ENCODE assay signal across 26 cellular contexts in the genomic region with DNA sequence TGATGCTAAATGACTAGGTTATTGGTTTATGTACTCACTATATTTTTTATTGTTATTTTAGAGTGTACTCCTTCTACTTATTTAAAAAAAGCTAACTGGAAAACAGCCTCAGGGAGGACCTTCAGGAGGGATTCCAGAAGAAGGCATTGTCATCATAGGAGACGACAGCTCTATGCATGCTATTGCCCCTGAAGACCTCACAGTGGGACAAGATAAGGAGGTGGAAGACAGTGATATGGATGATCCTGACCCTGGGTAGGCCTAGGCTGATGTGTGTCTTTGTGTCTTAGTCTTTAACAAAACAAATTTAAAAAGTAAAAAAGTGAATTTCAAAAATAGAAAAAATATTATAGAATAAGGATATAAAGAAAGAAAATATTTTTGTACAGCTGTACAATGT.
"Had no signal": no experiment of that assay in that cellular context is flagged by ENCODE, and none has a peak within 500 bp of the region (broad histone marks: within the 10 kb centered on the region; RNA-seq: fewer than 3 reads in every experiment).

No MANE protein-coding gene starts in this region.

- H3K27ac ChIP-seq: neural progenitor cell, ovary, parathyroid adenoma, psoas muscle, right lobe of liver, sigmoid colon, stomach, thoracic aorta, thyroid gland, upper lobe of left lung, vagina had no signal

- H3K36me3 Mint-ChIP-seq: stimulated activated effector memory CD8-positive, alpha-beta T cell treated with anti-CD3 and anti-CD28 coated beads, Interleukin-12 subunit alpha, Interleukin-12 subunit beta, amount 100 ng/mL, for 72 hours; stimulated activated naive B cell treated with anti-CD40 and anti-IgM and Interleukin-4, amounts not matched to agents 10 μg/mL and 1 μg/mL and 100 μg/mL, for 72 hours had no signal

- H3K4me1 ChIP-seq: parathyroid adenoma, right lobe of liver, sigmoid colon, stomach, thyroid gland, vagina had no signal

- H3K9ac ChIP-seq: neural progenitor cell, parathyroid adenoma had no signal

- DNase-seq: occipital lobe; ovary; posterior cingulate gyrus; psoas muscle; right cardiac atrium; right lobe of liver; sigmoid colon; small intestine; stimulated activated CD4-positive, alpha-beta T cell treated with anti-CD3 and anti-CD28 coated beads, Interleukin-15, amount 100 ng/mL, for 24 hours; stimulated activated CD4-positive, alpha-beta T cell treated with anti-CD3 and anti-CD28 coated beads, Interleukin-2, amount 100 ng/mL, for 24 hours; stimulated activated CD4-positive, alpha-beta T cell treated with anti-CD3 and anti-CD28 coated beads, Interleukin-2, amount 100 ng/mL, for 48 hours; stimulated activated CD4-positive, alpha-beta T cell treated with anti-CD3 and anti-CD28 coated beads, Interleukin-4, amount 100 ng/mL, for 24 hours; stimulated activated naive CD4-positive, alpha-beta T cell treated with Interleukin-2 at 50 U/mL for 16 hours; stomach; thyroid gland; upper lobe of left lung had no signal

- H3K4me2 ChIP-seq: neural progenitor cell had no signal

- H3K4me3 Mint-ChIP-seq: nephron; neural progenitor cell; stimulated activated effector memory CD8-positive, alpha-beta T cell treated with anti-CD3 and anti-CD28 coated beads, Interleukin-12 subunit alpha, Interleukin-12 subunit beta, amount 100 ng/mL, for 72 hours; stimulated activated naive B cell treated with anti-CD40 and anti-IgM and Interleukin-4, amounts not matched to agents 10 μg/mL and 1 μg/mL and 100 μg/mL, for 72 hours; stimulated activated naive CD8-positive, alpha-beta T cell treated with anti-CD3 and anti-CD28 coated beads, Interleukin-15, Interleukin-2, amounts not matched to agents 100 ng/mL and 50 ng/mL, for 24 hours had no signal

- H3K4me3 ChIP-seq: neural progenitor cell, ovary, psoas muscle, right lobe of liver, sigmoid colon, stomach, thoracic aorta, thyroid gland, tibial nerve, upper lobe of left lung, vagina had no signal

- H3K27ac Mint-ChIP-seq: nephron; neural progenitor cell; progenitor cell of endocrine pancreas; stimulated activated effector memory CD8-positive, alpha-beta T cell treated with anti-CD3 and anti-CD28 coated beads, Interleukin-12 subunit alpha, Interleukin-12 subunit beta, amount 100 ng/mL, for 72 hours; stimulated activated naive B cell treated with anti-CD40 and anti-IgM and Interleukin-4, amounts not matched to agents 10 μg/mL and 1 μg/mL and 100 μg/mL, for 72 hours; stimulated activated naive CD8-positive, alpha-beta T cell treated with anti-CD3 and anti-CD28 coated beads, Interleukin-15, Interleukin-2, amounts not matched to agents 100 ng/mL and 50 ng/mL, for 24 hours had no signal

- H3K27me3 Mint-ChIP-seq: stimulated activated naive B cell treated with anti-CD40 and anti-IgM and Interleukin-4, amounts not matched to agents 10 μg/mL and 1 μg/mL and 100 μg/mL, for 72 hours; stimulated activated naive CD8-positive, alpha-beta T cell treated with anti-CD3 and anti-CD28 coated beads, Interleukin-15, Interleukin-2, amounts not matched to agents 100 ng/mL and 50 ng/mL, for 24 hours had no signal

- H3K9me3 ChIP-seq: ovary, psoas muscle, right lobe of liver, sigmoid colon, stomach, thoracic aorta, thyroid gland, tibial nerve, upper lobe of left lung, vagina had no signal

- H3K36me3 ChIP-seq: neural progenitor cell, ovary, right lobe of liver, thyroid gland, vagina had no signal

- H3K9me3 Mint-ChIP-seq: nephron; neural progenitor cell; stimulated activated effector memory CD8-positive, alpha-beta T cell treated with anti-CD3 and anti-CD28 coated beads, Interleukin-12 subunit alpha, Interleukin-12 subunit beta, amount 100 ng/mL, for 72 hours; stimulated activated naive B cell treated with anti-CD40 and anti-IgM and Interleukin-4, amounts not matched to agents 10 μg/mL and 1 μg/mL and 100 μg/mL, for 72 hours; stimulated activated naive CD8-positive, alpha-beta T cell treated with anti-CD3 and anti-CD28 coated beads, Interleukin-15, Interleukin-2, amounts not matched to agents 100 ng/mL and 50 ng/mL, for 24 hours had no signal

- H3K27me3 ChIP-seq: neural progenitor cell, ovary, right lobe of liver, sigmoid colon, stomach, thyroid gland, tibial nerve, upper lobe of left lung, vagina had no signal
